8 cellular contexts compared by ENCODE assay signal in the genomic region with DNA sequence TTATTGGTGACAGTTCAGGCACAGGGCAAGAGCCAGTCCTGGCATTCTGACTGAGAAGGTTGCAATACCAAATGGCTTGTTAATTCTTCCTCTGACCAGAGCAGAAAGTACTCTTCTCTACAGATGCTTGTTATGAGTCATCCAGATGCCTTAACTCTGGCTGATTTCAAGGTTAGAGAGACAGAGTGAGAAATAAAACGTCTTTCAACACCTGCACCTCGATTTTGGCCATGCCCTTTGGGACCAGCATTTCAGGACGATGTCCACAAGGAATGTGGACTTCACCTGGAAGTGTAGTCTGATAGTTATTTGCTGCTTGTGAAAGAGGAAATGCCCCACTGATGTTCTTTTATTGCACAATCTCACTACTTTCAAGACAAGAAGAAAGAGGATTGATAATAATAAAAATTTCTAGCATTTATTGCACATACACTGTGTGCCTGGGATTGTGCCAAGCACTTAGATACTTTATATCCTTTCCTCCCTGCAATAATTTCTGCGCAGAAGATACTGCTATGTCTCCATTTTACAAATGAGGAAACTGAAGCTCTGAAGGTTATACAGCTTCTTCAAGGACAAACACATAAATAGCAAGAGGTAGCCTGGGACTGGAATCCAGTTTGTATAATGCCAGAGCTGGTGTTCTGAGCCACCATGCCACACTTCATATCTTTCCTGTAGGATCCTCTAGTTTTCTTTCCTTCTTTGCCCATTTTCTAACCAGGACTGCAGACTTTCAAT. TPM values are rescaled to one million over a fixed set of nuclear protein-coding genes. Genes with fewer than 3 reads are reported as not detected.
A peak's percentile ranks its signal among the peaks of the same experiment; 100 is the strongest.
DNase-seq lines count a peak whose midpoint lies in the region; ATAC-seq and TF ChIP-seq lines count a peak whose summit lies in the region.
"Had no signal": no experiment of that assay in that cellular context is flagged by ENCODE, and none has a peak within 500 bp of the region (broad histone marks: within the 10 kb centered on the region; RNA-seq: fewer than 3 reads in every experiment).

No MANE protein-coding gene starts in this region.

- H3K9me2 ChIP-seq in OCI-LY7 (ENCODE audit: insufficient read depth, low read length) = no peaks in the 10 kb centered on the region; the same call in 1 of the 2 replicates

- H3K27ac Mint-ChIP-seq in endothelial cell (ENCODE audit: unreplicated experiment) = no peak overlapping the region

- TF ChIP-seq POLR2A in spleen (IDR thresholded peaks at IDR 0.05) = no peak

- POLR2A ChIA-PET in OCI-LY7 (lab: Charles Lee) = interaction anchor here (0.7 kb wide), 1 partner anchor 23 kb away, joined by 3 read pairs; no protein-coding TSS in a partner anchor

- peak; percentile 94 for ATAC-seq in GM19025 (IDR thresholded peaks at IDR 0.05; ENCODE audit: low read depth, unreplicated experiment)
- peak; percentile 100 for ATAC-seq in HG02885 (IDR thresholded peaks at IDR 0.05; ENCODE audit: poor library complexity, unreplicated experiment)
- peak; percentile 58 for ATAC-seq in lung (ENCODE audit: insufficient read depth, low FRiP score)

- H2BK5ac ChIP-seq in neuronal stem cell (ENCODE audit: low read length) = no peak overlapping the region

- CTCF ChIA-PET in OCI-LY7 (lab: Charles Lee; ENCODE audit: unreplicated experiment) = no interaction called here

- H3K4me1 Mint-ChIP-seq in endothelial cell (ENCODE audit: unreplicated experiment) = peaks cover under 1% of the 10 kb centered on the region

- 40 to 42% methylated on average over 4 of the region's 4 CpGs for WGBS in lung, 2 donors
- WGBS in neuronal stem cell (ENCODE audit: extremely low coverage in 2 of 2, insufficient read length in 2 of 2, insufficient replicate concordance in 1 of 2), 2 donors = no CpG with 5 or more reads among the region's 4 CpGs
- WGBS in spleen, 5 donors = 33 to 62% (median 41%) methylated on average over 4 of the region's 4 CpGs

- BruUV-seq in OCI-LY7 (replicated peaks; lab: Mats Ljungman, UMichigan) = no TSS peak

- no peak overlapping the region for H3K18ac ChIP-seq in neuronal stem cell (ENCODE audit: low read length)

- no peak overlapping the region for H3K27ac ChIP-seq in OCI-LY7 (ENCODE audit: low read depth, low read length, poor library complexity, severe bottlenecking)
- no peak overlapping the region for H3K27ac ChIP-seq in lung (ENCODE audit: low read depth in 1 of 2, low read length in 1 of 2)
- no peak overlapping the region for H3K27ac ChIP-seq in neuronal stem cell (replicated peaks; ENCODE audit: low read length)
- peak overlapping the region in 2 of 8 donors; percentile 5 to 40 for H3K27ac ChIP-seq in spleen
- H3K27ac ChIP-seq: VCaP had no signal

- H3K36me3 Mint-ChIP-seq in endothelial cell (ENCODE audit: low read depth, unreplicated experiment) = no peaks in the 10 kb centered on the region

- H3K9me3 Mint-ChIP-seq in endothelial cell (ENCODE audit: unreplicated experiment) = no peaks in the 10 kb centered on the region

- H3K4me3 ChIP-seq in OCI-LY7 (ENCODE audit: low read depth, low read length, poor library complexity, severe bottlenecking) = no peak overlapping the region
- no peak overlapping the region for H3K4me3 ChIP-seq in lung
- H3K4me3 ChIP-seq in neuronal stem cell (ENCODE audit: low read length in 2 of 2) = no peak overlapping the region
- H3K4me3 ChIP-seq in spleen = no peak overlapping the region

- no peaks in the 10 kb centered on the region for H3K9me3 ChIP-seq in OCI-LY7 (ENCODE audit: low read length)
- H3K9me3 ChIP-seq in lung (ENCODE audit: control insufficient read depth in 2 of 2, insufficient read depth in 1 of 2, low read length in 1 of 2) = no peaks in the 10 kb centered on the region
- no peaks in the 10 kb centered on the region for H3K9me3 ChIP-seq in neuronal stem cell (replicated peaks in 1 of 2; ENCODE audit: control insufficient read depth in 2 of 2, insufficient read depth in 1 of 2, low read depth in 1 of 2, low read length in 2 of 2)
- no peaks in the 10 kb centered on the region for H3K9me3 ChIP-seq in spleen

- H3K36me3 ChIP-seq in OCI-LY7 (ENCODE audit: insufficient read depth, low read length) (no peaks in the 10 kb centered on the region), lung (ENCODE audit: control insufficient read depth in 2 of 2, insufficient read depth in 2 of 2, low read length in 2 of 2) (no peaks in the 10 kb centered on the region), neuronal stem cell (replicated peaks in 1 of 2; ENCODE audit: control insufficient read depth in 2 of 2, insufficient read depth in 2 of 2, low read length in 2 of 2) (no peaks in the 10 kb centered on the region), spleen (no peaks in the 10 kb centered on the region)

- peaks cover 2% of the 10 kb centered on the region for H3K27me3 Mint-ChIP-seq in endothelial cell (ENCODE audit: unreplicated experiment)

- DNase-seq in OCI-LY7 (ENCODE audit: low spot score) (no peak), lung (ENCODE audit: low spot score) (no peak), neuronal stem cell (ENCODE audit: low spot score) (no peak), endothelial cell (ENCODE audit: low spot score) (no peak), spleen (no peak)

- H2BK15ac ChIP-seq in neuronal stem cell (ENCODE audit: low read length) = no peak overlapping the region

- H3K9ac ChIP-seq in neuronal stem cell (ENCODE audit: low read depth, low read length, poor library complexity) = no peak overlapping the region

- no peak overlapping the region for H3K23ac ChIP-seq in neuronal stem cell (ENCODE audit: low read depth, low read length, poor library complexity)

- H3K4me2 ChIP-seq in OCI-LY7 (ENCODE audit: low read length) (peak overlapping the region; percentile 22; the same call in 1 of the 2 replicates), neuronal stem cell (ENCODE audit: insufficient read depth, low read length, poor library complexity, severe bottlenecking) (no peak overlapping the region)

- H3K4me1 ChIP-seq in OCI-LY7 (ENCODE audit: insufficient read depth, low read length, poor library complexity, severe bottlenecking) (peaks cover 38% of the 10 kb centered on the region), lung (ENCODE audit: control insufficient read depth in 2 of 2, insufficient read depth in 2 of 2, low read length in 2 of 2) (no peaks in the 10 kb centered on the region), neuronal stem cell (ENCODE audit: control insufficient read depth in 2 of 2, insufficient read depth in 1 of 2, low read depth in 1 of 2, low read length in 2 of 2) (no peaks in the 10 kb centered on the region), spleen (peaks cover 0 to 16% (median 9%) of the 10 kb centered on the region in 6 donors)

- H4K20me1 ChIP-seq in OCI-LY7 (ENCODE audit: insufficient read depth, low read length) = no peaks in the 10 kb centered on the region

- no peak overlapping the region for H3K4me3 Mint-ChIP-seq in endothelial cell (ENCODE audit: unreplicated experiment)

- no peak for TF ChIP-seq CTCF in OCI-LY7 (conservative IDR thresholded peaks at IDR 0.05; ENCODE audit: low read length)
- TF ChIP-seq CTCF in lung (IDR thresholded peaks at IDR 0.05; ENCODE audit: control extremely low read depth, extremely low read depth) = no peak
- TF ChIP-seq CTCF in endothelial cell (IDR thresholded peaks at IDR 0.05; ENCODE audit: unreplicated experiment) = no peak
- TF ChIP-seq CTCF in spleen (IDR thresholded peaks at IDR 0.05 in 8 of 11, conservative IDR thresholded peaks at IDR 0.05 in 3 of 11) = no peak

- H3K14ac ChIP-seq in neuronal stem cell (ENCODE audit: low read length) = no peak overlapping the region

- no peak overlapping the region for H2BK12ac ChIP-seq in neuronal stem cell (ENCODE audit: low read length)

- intact Hi-C loops in OCI-LY7 (cut with micrococcal nuclease; ENCODE audit: unreplicated experiment) = no loop called here
- intact Hi-C loops in spleen (cut with DNase I; ENCODE audit: low total_unique reads) = no loop called here

- H3K4ac ChIP-seq in neuronal stem cell (ENCODE audit: low read length) = no peak overlapping the region

- no peaks in the 10 kb centered on the region for H3K79me2 ChIP-seq in OCI-LY7 (ENCODE audit: insufficient read depth, low read depth, low read length)

- H3K27me3 ChIP-seq in lung (ENCODE audit: control insufficient read depth, insufficient read depth) (no peaks in the 10 kb centered on the region), neuronal stem cell (ENCODE audit: control insufficient read depth in 3 of 3, insufficient read depth in 3 of 3, low read depth in 1 of 3, low read length in 3 of 3) (no peaks in the 10 kb centered on the region), spleen (replicated peaks in 1 of 7) (no peaks in the 10 kb centered on the region)

- H2BK120ac ChIP-seq in neuronal stem cell (ENCODE audit: low read depth, low read length) = no peak overlapping the region

- H4K91ac ChIP-seq in neuronal stem cell (ENCODE audit: low read depth, low read length, poor library complexity) = no peak overlapping the region

- no peak overlapping the region for H4K8ac ChIP-seq in neuronal stem cell (ENCODE audit: low read depth, low read length)

- H3K79me1 ChIP-seq in neuronal stem cell (ENCODE audit: low read depth, low read length) = no peaks in the 10 kb centered on the region

- peak overlapping the region; percentile 77 for H2AFZ ChIP-seq in OCI-LY7 (ENCODE audit: low read length)
- no peak overlapping the region for H2AFZ ChIP-seq in neuronal stem cell (ENCODE audit: low read length)

- no peak overlapping the region for H2AK5ac ChIP-seq in neuronal stem cell (ENCODE audit: low read depth, low read length)

RNA-seq across cellular contexts. Expression of a gene that starts 33.5 kb away (rescaled TPM):
- 272 and 356 TPM in 2 replicates for total RNA-seq in OCI-LY7 (2014; rRNA removed; shearing (Covaris generic))
- total RNA-seq in OCI-LY7 (2022) (295 and 304 TPM in 2 replicates), lung (10 to 100 TPM; 34.3 to 40.8 TPM), endothelial cell (ENCODE audit: unreplicated experiment) (50.0 TPM), spleen (10 to 100 TPM; 32.3 to 48.6 (median 36.8) TPM)
- polyA plus RNA-seq in lung (10 to 100 TPM; 19.9 to 34.0 TPM), spleen (10 to 100 TPM; 21.1 to 36.5 (median 29.4) TPM)
- polyA plus RNA-seq in neuronal stem cell (2013, experiment 1 of 2) = 102 TPM
- 98.5 TPM for polyA plus RNA-seq in neuronal stem cell (2013, experiment 2 of 2)

RNA-seq across cellular contexts. Expression of a gene that starts 43.9 kb away (rescaled TPM):
- total RNA-seq in OCI-LY7 (2014; rRNA removed; shearing (Covaris generic)) = 5.4 and 5.5 TPM in 2 replicates
- total RNA-seq in OCI-LY7 (2022) = 6.2 and 7.8 TPM in 2 replicates
- total RNA-seq in lung = 1 to 10 TPM; 8.3 to 9.3 TPM
- polyA plus RNA-seq in lung = 1 to 10 TPM; 2.5 to 3.4 TPM
- 16.4 TPM for polyA plus RNA-seq in neuronal stem cell (2013, experiment 1 of 2)
- 16.7 TPM for polyA plus RNA-seq in neuronal stem cell (2013, experiment 2 of 2)
- total RNA-seq in endothelial cell (ENCODE audit: unreplicated experiment) = 7.5 TPM
- 10 to 100 TPM in 4 of 7 donors, 1 to 10 TPM in 3; 8.3 to 13.3 (median 11.3) TPM for total RNA-seq in spleen
- 1 to 10 TPM; 3.5 to 4.5 (median 4.3) TPM for polyA plus RNA-seq in spleen
